Comparison of ENCODE assay signal across 24 cellular contexts in the genomic region with DNA sequence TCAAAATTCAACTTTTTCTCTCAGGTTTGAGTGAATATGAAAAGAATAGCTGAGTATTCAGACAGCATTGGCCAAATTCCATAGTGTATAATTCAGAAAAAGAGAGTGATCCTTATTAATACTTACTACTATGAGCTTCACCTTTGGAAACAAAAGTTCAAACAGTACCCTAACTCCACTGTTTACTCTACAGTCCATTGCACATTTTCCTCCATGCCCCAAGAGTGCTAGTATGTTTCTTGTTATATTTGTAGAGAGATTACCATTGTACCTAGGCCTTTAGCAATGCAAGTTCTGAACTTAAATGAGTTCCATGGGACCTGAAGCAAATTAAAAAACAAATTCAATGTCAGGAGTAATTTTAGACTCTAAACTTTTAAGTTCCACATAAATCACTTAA. TPM values are rescaled to one million over a fixed set of nuclear protein-coding genes. Genes with fewer than 3 reads are reported as not detected.
A peak's percentile ranks its signal among the peaks of the same experiment; 100 is the strongest.
DNase-seq lines count a peak whose midpoint lies in the region; ATAC-seq, FAIRE-seq and TF ChIP-seq lines count a peak whose summit lies in the region.
"Had no signal": no experiment of that assay in that cellular context is flagged by ENCODE, and none has a peak within 500 bp of the region (broad histone marks: within the 10 kb centered on the region; RNA-seq: fewer than 3 reads in every experiment).

No MANE protein-coding gene starts in this region.

- H2AFZ ChIP-seq in astrocyte (ENCODE audit: low read depth, low read length): no peak overlapping the region

- POLR2A ChIA-PET in MCF 10A (lab: Yijun Ruan, JAX) (no interaction called here), HEK293T (lab: Yijun Ruan, JAX) (no interaction called here)
- POLR2A ChIA-PET in CD8-positive, alpha-beta memory T cell (lab: Charles Lee): no interaction called here

- no peaks in the 10 kb centered on the region for H3K9me3 Mint-ChIP-seq in astrocyte (ENCODE audit: unreplicated experiment)
- no peaks in the 10 kb centered on the region for H3K9me3 Mint-ChIP-seq in MCF 10A (ENCODE audit: unreplicated experiment)
- H3K9me3 Mint-ChIP-seq in CD8-positive, alpha-beta memory T cell: peaks cover 0 to 21% (median 4%) of the 10 kb centered on the region in 5 donors

- H3K4me3 ChIP-seq in astrocyte (ENCODE audit: insufficient read depth, low read depth, low read length): no peak overlapping the region
- no peak overlapping the region for H3K4me3 ChIP-seq in dorsolateral prefrontal cortex
- no peak overlapping the region for H3K4me3 ChIP-seq in right lobe of liver
- H3K4me3 ChIP-seq in pancreas: no peak overlapping the region
- H3K4me3 ChIP-seq in CD8-positive, alpha-beta memory T cell (ENCODE audit: low read length): no peak overlapping the region
- H3K4me3 ChIP-seq: BLaER1 had no signal

- H3K79me2 ChIP-seq in astrocyte (ENCODE audit: insufficient read depth, low read length): no peaks in the 10 kb centered on the region

- H3K4me3 Mint-ChIP-seq in astrocyte (ENCODE audit: unreplicated experiment) (no peak overlapping the region), MCF 10A (ENCODE audit: unreplicated experiment) (no peak overlapping the region)
- no peak overlapping the region for H3K4me3 Mint-ChIP-seq in CD8-positive, alpha-beta memory T cell
- H3K4me3 Mint-ChIP-seq: CD14-positive monocyte; CD4-positive, alpha-beta memory T cell; CD4-positive, CD25-positive, alpha-beta regulatory T cell had no signal

- TF ChIP-seq POLR2A in right lobe of liver (IDR thresholded peaks at IDR 0.05): no peak

- intact Hi-C loops in dorsolateral prefrontal cortex (cut with DNase I): loop anchor here in 1 of 2 donors (5.0 kb wide), 1 partner anchor 47 kb away; a partner anchor contains a TSS
- intact Hi-C loops in right lobe of liver (cut with DNase I): no loop called here
- intact Hi-C loops in MCF 10A (cut with micrococcal nuclease): no loop called here
- intact Hi-C loops in pancreas (cut with DNase I): no loop called here

- H3K4me1 ChIP-seq in astrocyte (ENCODE audit: insufficient read depth, low read length): no peaks in the 10 kb centered on the region
- H3K4me1 ChIP-seq in right lobe of liver: peaks cover 0 to 39% (median 17%) of the 10 kb centered on the region in 4 donors
- no peaks in the 10 kb centered on the region for H3K4me1 ChIP-seq in pancreas
- H3K4me1 ChIP-seq in CD8-positive, alpha-beta memory T cell (ENCODE audit: insufficient read depth, low read length): no peaks in the 10 kb centered on the region
- H3K4me1 ChIP-seq: BE2C, BLaER1, Caco-2 had no signal

- ATAC-seq in left lobe of liver: peak; percentile 41
- ATAC-seq in right lobe of liver: peak in 3 of 4 donors; percentile 9 to 80 (median 31)
- no peak for ATAC-seq in pancreas

- CTCF ChIA-PET in MCF 10A (lab: Yijun Ruan, JAX) (no interaction called here), HEK293T (lab: Yijun Ruan, JAX) (interaction anchor here (0.6 kb wide), 1 partner anchor 18 kb away, joined by 3 read pairs; no protein-coding TSS in a partner anchor)
- CTCF ChIA-PET in CD8-positive, alpha-beta memory T cell (lab: Charles Lee): no interaction called here

- FAIRE-seq in astrocyte (lab: Jason Lieb, UNC): peak; percentile 9
- no peak for FAIRE-seq in pancreas (lab: Jason Lieb, UNC)
- FAIRE-seq: A204.1, D721Med, G401.6, GM12891, GM19239 had no signal

- H3K36me3 ChIP-seq in astrocyte (ENCODE audit: insufficient read depth, low read length): no peaks in the 10 kb centered on the region
- H3K36me3 ChIP-seq in right lobe of liver: no peaks in the 10 kb centered on the region
- no peaks in the 10 kb centered on the region for H3K36me3 ChIP-seq in pancreas
- no peaks in the 10 kb centered on the region for H3K36me3 ChIP-seq in CD8-positive, alpha-beta memory T cell (ENCODE audit: insufficient read depth, low read length)
- H3K36me3 ChIP-seq: BE2C, BLaER1 had no signal

- H3K9ac ChIP-seq in astrocyte (ENCODE audit: low read length): no peak overlapping the region
- H3K9ac ChIP-seq: BLaER1 had no signal

- H3K27me3 ChIP-seq in astrocyte (ENCODE audit: insufficient read depth, low read length) (no peaks in the 10 kb centered on the region), dorsolateral prefrontal cortex (no peaks in the 10 kb centered on the region), right lobe of liver (no peaks in the 10 kb centered on the region), pancreas (peaks cover 0 to 6% (median 0%) of the 10 kb centered on the region in 4 donors)
- no peaks in the 10 kb centered on the region for H3K27me3 ChIP-seq in CD8-positive, alpha-beta memory T cell (ENCODE audit: insufficient read depth, low read length, poor library complexity, severe bottlenecking)
- H3K27me3 ChIP-seq: BE2C, BLaER1 had no signal

- no peak overlapping the region for H3K4me2 ChIP-seq in astrocyte (ENCODE audit: low read length)
- H3K4me2 ChIP-seq: BLaER1 had no signal

- no peak overlapping the region for H3K27ac Mint-ChIP-seq in astrocyte (ENCODE audit: unreplicated experiment)
- H3K27ac Mint-ChIP-seq in MCF 10A (ENCODE audit: low read depth, unreplicated experiment): no peak overlapping the region
- no peak overlapping the region for H3K27ac Mint-ChIP-seq in CD8-positive, alpha-beta memory T cell
- H3K27ac Mint-ChIP-seq: CD14-positive monocyte; CD4-positive, alpha-beta memory T cell; CD4-positive, CD25-positive, alpha-beta regulatory T cell had no signal

- H3K9me3 ChIP-seq in astrocyte (ENCODE audit: insufficient read depth, low read depth, low read length) (no peaks in the 10 kb centered on the region), right lobe of liver (no peaks in the 10 kb centered on the region), pancreas (no peaks in the 10 kb centered on the region)
- no peaks in the 10 kb centered on the region for H3K9me3 ChIP-seq in CD8-positive, alpha-beta memory T cell (ENCODE audit: low read length)
- H3K9me3 ChIP-seq: BE2C, BLaER1, Caco-2 had no signal

- BruUV-seq in MCF 10A (replicated peaks; lab: Mats Ljungman, UMichigan): no TSS peak

- no peaks in the 10 kb centered on the region for H4K20me1 ChIP-seq in astrocyte (ENCODE audit: insufficient read depth, low read length)
- H4K20me1 ChIP-seq: BLaER1 had no signal

- TF ChIP-seq CTCF in astrocyte (IDR thresholded peaks at IDR 0.05; ENCODE audit: insufficient read depth, low read depth, low read length) (no peak), dorsolateral prefrontal cortex (IDR thresholded peaks at IDR 0.05 in 54 of 56, conservative IDR thresholded peaks at IDR 0.05 in 2 of 56; ENCODE audit: low read depth in 1 of 56, partially characterized antibody in 56 of 56) (no peak), right lobe of liver (IDR thresholded peaks at IDR 0.05) (no peak), MCF 10A (IDR thresholded peaks at IDR 0.05; ENCODE audit: unreplicated experiment) (no peak), pancreas (IDR thresholded peaks at IDR 0.05) (no peak)

- DNase-seq in astrocyte (ENCODE audit: low read depth) (no peak), dorsolateral prefrontal cortex (no peak), left lobe of liver (ENCODE audit: low spot score) (no peak), right lobe of liver (no peak), MCF 10A (ENCODE audit: unreplicated experiment) (no peak), pancreas (no peak), HEK293T (ENCODE audit: extremely low spot score) (no peak)
- DNase-seq in CD8-positive, alpha-beta memory T cell: no peak
- DNase-seq: 8988T; ACHN; BE2C; Caco-2; Calu3; CD4-positive, alpha-beta memory T cell; CD4-positive, CD25-positive, alpha-beta regulatory T cell; DMS79 treated with DMSO at 0.1 percent for 48 hours; GF-D8 had no signal

- H3K27ac ChIP-seq in astrocyte (ENCODE audit: low read depth, low read length): no peak overlapping the region
- peak overlapping the region in 33 of 59 donors; percentile 5 to 95 (median 60) for H3K27ac ChIP-seq in dorsolateral prefrontal cortex
- H3K27ac ChIP-seq in right lobe of liver: peak overlapping the region in 1 of 3 donors; percentile 34
- no peak overlapping the region for H3K27ac ChIP-seq in pancreas
- H3K27ac ChIP-seq in CD8-positive, alpha-beta memory T cell (ENCODE audit: low read depth, low read length): no peak overlapping the region
- H3K27ac ChIP-seq: BLaER1 had no signal

- H3K27me3 Mint-ChIP-seq in astrocyte (ENCODE audit: low read depth, unreplicated experiment): no peaks in the 10 kb centered on the region
- peaks cover 71% of the 10 kb centered on the region for H3K27me3 Mint-ChIP-seq in MCF 10A (ENCODE audit: insufficient read depth, unreplicated experiment)
- H3K27me3 Mint-ChIP-seq in CD8-positive, alpha-beta memory T cell: no peaks in the 10 kb centered on the region
- H3K27me3 Mint-ChIP-seq: CD4-positive, alpha-beta memory T cell; CD4-positive, CD25-positive, alpha-beta regulatory T cell had no signal

- no peaks in the 10 kb centered on the region for H3K36me3 Mint-ChIP-seq in astrocyte (ENCODE audit: low read depth, unreplicated experiment)
- H3K36me3 Mint-ChIP-seq in MCF 10A (ENCODE audit: insufficient read depth, unreplicated experiment): no peaks in the 10 kb centered on the region
- H3K36me3 Mint-ChIP-seq in CD8-positive, alpha-beta memory T cell: no peaks in the 10 kb centered on the region
- H3K36me3 Mint-ChIP-seq: CD14-positive monocyte; CD4-positive, alpha-beta memory T cell; CD4-positive, CD25-positive, alpha-beta regulatory T cell had no signal

- H3K4me1 Mint-ChIP-seq in astrocyte (ENCODE audit: low read depth, unreplicated experiment) (no peaks in the 10 kb centered on the region), MCF 10A (ENCODE audit: insufficient read depth, unreplicated experiment) (no peaks in the 10 kb centered on the region)
- no peaks in the 10 kb centered on the region for H3K4me1 Mint-ChIP-seq in CD8-positive, alpha-beta memory T cell
- H3K4me1 Mint-ChIP-seq: CD14-positive monocyte; CD4-positive, alpha-beta memory T cell; CD4-positive, CD25-positive, alpha-beta regulatory T cell had no signal

TF ChIP-seq in HEK293T, 16 proteins besides CTCF, POLR2A, EP300 and RAD21 (continues in another document):
- TF ChIP-seq HDGF (IDR thresholded peaks at IDR 0.05; ENCODE audit: borderline replicate concordance): no peak
- TF ChIP-seq FOXK2 (IDR thresholded peaks at IDR 0.05): no peak
- TF ChIP-seq, protein P1, sequence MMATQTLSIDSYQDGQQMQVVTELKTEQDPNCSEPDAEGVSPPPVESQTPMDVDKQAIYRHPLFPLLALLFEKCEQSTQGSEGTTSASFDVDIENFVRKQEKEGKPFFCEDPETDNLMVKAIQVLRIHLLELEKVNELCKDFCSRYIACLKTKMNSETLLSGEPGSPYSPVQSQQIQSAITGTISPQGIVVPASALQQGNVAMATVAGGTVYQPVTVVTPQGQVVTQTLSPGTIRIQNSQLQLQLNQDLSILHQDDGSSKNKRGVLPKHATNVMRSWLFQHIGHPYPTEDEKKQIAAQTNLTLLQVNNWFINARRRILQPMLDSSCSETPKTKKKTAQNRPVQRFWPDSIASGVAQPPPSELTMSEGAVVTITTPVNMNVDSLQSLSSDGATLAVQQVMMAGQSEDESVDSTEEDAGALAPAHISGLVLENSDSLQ (IDR thresholded peaks at IDR 0.05): no peak
- no peak for TF ChIP-seq FOXM1 (IDR thresholded peaks at IDR 0.05; ENCODE audit: borderline replicate concordance)

RNA-seq across cellular contexts. Expression of a gene that starts 48.1 kb away (rescaled TPM):
- total RNA-seq in astrocyte (5.4 and 5.8 TPM in 2 replicates), dorsolateral prefrontal cortex (100 to 1,000 TPM; 157 to 311 (median 217) TPM), left lobe of liver (2.9 TPM), right lobe of liver (1 to 10 TPM; 1.2 to 4.0 (median 2.4) TPM), MCF 10A (2022) (0.07 and 0.20 TPM in 2 replicates), pancreas (1 to 10 TPM; 1.3 to 4.0 (median 2.0) TPM)
- 1 to 10 TPM; 1.6 to 3.8 TPM for polyA plus RNA-seq in pancreas
- under 1 TPM; 0.26 to 0.33 TPM for total RNA-seq in CD8-positive, alpha-beta memory T cell
- polyA plus RNA-seq in CD8-positive, alpha-beta memory T cell: not detected
- total RNA-seq: CD4-positive, CD25-positive, alpha-beta regulatory T cell had no signal
- polyA plus RNA-seq: CD4-positive, alpha-beta memory T cell; CD4-positive, CD25-positive, alpha-beta regulatory T cell had no signal

Comparison
In these comparisons a context has a peak if more than half of its experiments do, and no peak if none do; other contexts are left out.
1. H3K27ac ChIP-seq: peak in dorsolateral prefrontal cortex (33 of 59); none in astrocyte (single experiment), pancreas (0 of 4) and CD8-positive, alpha-beta memory T cell (single experiment).
2. ATAC-seq: peak in left lobe of liver (single experiment) and right lobe of liver (3 of 4); none in pancreas (0 of 4).
3. RNA of a gene that starts 48.1 kb away (total RNA-seq): 157 to 311 TPM in dorsolateral prefrontal cortex; 5.4 to 5.8 TPM in astrocyte, 2.9 TPM in left lobe of liver (single experiment), 1.2 to 4.0 TPM in right lobe of liver, 1.3 to 4.0 TPM in pancreas, 0.26 to 0.33 TPM in CD8-positive, alpha-beta memory T cell and 0.07 to 0.20 TPM in MCF 10A; every median in the first group is over 10 times any median in the second.